1 cellular context compared by ENCODE assay signal in the genomic region with DNA sequence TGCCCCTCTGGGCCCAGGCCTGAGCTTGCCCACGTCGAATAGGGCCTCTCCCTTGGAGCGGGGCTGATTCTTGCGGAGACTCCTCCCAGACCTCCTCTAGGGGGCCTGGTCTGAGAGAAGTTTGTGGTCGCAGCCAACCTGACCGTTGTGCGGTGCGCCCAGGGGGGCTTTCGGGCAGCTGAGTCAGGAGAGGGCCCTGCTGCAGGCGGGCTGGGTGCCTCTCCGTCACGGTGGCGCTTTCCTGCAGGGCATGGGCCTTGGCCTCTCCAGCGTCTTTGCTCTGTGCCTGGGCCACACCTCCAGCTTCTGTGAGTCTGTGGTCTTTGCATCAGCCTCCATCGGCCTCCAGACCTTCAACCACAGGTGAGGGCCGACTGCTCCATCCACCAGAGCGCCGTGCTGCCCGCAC.
TF ChIP-seq lines count a peak whose summit lies in the region.

No MANE protein-coding gene starts in this region.

TF ChIP-seq in H1, 55 proteins besides CTCF, POLR2A, EP300 and RAD21:
- TF ChIP-seq GABPA (IDR thresholded peaks at IDR 0.05; ENCODE audit: borderline replicate concordance, insufficient read depth, low read length): 0 out of 2 replicates have a peak, but pooled peaks have one; percentile 60
- TF ChIP-seq SIN3A (conservative IDR thresholded peaks at IDR 0.05 in 1 of 2, IDR thresholded peaks at IDR 0.05 in 1 of 2; ENCODE audit: low read depth in 1 of 2, low read length in 2 of 2): no peak
